Comparison of ENCODE assay signal across 11 cellular contexts in the genomic region with DNA sequence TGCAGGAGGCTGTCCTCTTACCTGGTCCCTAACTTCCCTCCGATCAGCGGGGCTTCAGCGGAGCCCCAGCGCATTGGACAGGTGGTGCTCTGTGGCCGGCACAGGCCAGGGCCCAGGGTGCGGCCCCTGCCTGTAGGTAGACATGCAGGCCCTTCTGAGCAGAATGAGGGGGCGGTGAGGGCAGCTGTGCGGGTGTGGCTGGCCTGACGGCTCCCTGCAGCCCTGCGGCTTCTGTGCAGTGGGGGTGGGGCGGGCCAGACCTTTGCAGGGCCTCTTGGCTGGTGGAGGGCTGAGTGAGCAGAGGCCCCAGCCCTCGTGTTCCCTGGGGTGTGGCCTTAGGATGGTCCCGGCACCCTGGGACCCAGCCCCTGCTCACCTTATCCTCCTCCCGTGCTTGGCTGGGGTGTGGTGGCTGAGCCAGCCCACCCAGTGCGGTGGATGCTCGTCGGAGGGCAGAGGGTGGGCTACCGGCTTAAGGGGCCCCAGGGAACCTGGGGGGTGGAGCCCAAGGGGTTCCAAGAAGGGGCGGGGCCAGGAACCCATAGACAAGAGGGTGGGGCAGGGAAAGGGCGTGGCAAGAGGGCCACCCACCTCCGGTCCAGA. TPM values are rescaled to one million over a fixed set of nuclear protein-coding genes. Genes with fewer than 3 reads are reported as not detected.
DNase-seq lines count a peak whose midpoint lies in the region; ATAC-seq and TF ChIP-seq lines count a peak whose summit lies in the region.
"Had no signal": no experiment of that assay in that cellular context is flagged by ENCODE, and none has a peak within 500 bp of the region (broad histone marks: within the 10 kb centered on the region; RNA-seq: fewer than 3 reads in every experiment).

No MANE protein-coding gene starts in this region.

- no peak overlapping the region for H3K4me2 ChIP-seq in neuronal stem cell (ENCODE audit: insufficient read depth, low read length, poor library complexity, severe bottlenecking)

- H3K27ac ChIP-seq in dorsolateral prefrontal cortex (peak overlapping the region in 54 of 59 donors; percentile 35 to 99 (median 81)), neuronal stem cell (replicated peaks; ENCODE audit: low read length) (no peak overlapping the region)
- no peak overlapping the region for H3K27ac ChIP-seq in CD8-positive, alpha-beta T cell (ENCODE audit: low read depth, low read length)

- H2AK5ac ChIP-seq in neuronal stem cell (ENCODE audit: low read depth, low read length) = peak overlapping the region; percentile 96

- H2AFZ ChIP-seq in neuronal stem cell (ENCODE audit: low read length) = no peak overlapping the region

- no peaks in the 10 kb centered on the region for H3K9me3 ChIP-seq in neuronal stem cell (replicated peaks in 1 of 2; ENCODE audit: control insufficient read depth in 2 of 2, insufficient read depth in 1 of 2, low read depth in 1 of 2, low read length in 2 of 2)
- H3K9me3 ChIP-seq in CD8-positive, alpha-beta T cell (ENCODE audit: low read length) = no peaks in the 10 kb centered on the region

- no peak for TF ChIP-seq POLR2A in NB4 (IDR thresholded peaks at IDR 0.05; ENCODE audit: extremely low read depth, insufficient read length)

- H3K23ac ChIP-seq in neuronal stem cell (ENCODE audit: low read depth, low read length, poor library complexity) = peak overlapping the region; percentile 91

- no peak overlapping the region for H4K8ac ChIP-seq in neuronal stem cell (ENCODE audit: low read depth, low read length)

- H4K91ac ChIP-seq in neuronal stem cell (ENCODE audit: low read depth, low read length, poor library complexity) = no peak overlapping the region

- H3K79me1 ChIP-seq in neuronal stem cell (ENCODE audit: low read depth, low read length) = peaks cover 26% of the 10 kb centered on the region

- peak overlapping the region; percentile 91 for H3K18ac ChIP-seq in neuronal stem cell (ENCODE audit: low read length)

- peak overlapping the region; percentile 48 for H3K4me3 ChIP-seq in NB4 (ENCODE audit: low read depth, low read length)
- H3K4me3 ChIP-seq in dorsolateral prefrontal cortex = peak overlapping the region in 27 of 59 donors; percentile 3 to 93 (median 24)
- no peak overlapping the region for H3K4me3 ChIP-seq in neuronal stem cell (ENCODE audit: low read length in 2 of 2)
- H3K4me3 ChIP-seq in CD8-positive, alpha-beta T cell (ENCODE audit: low read depth, low read length) = no peak overlapping the region

- CTCF ChIA-PET in CD8-positive, alpha-beta T cell (lab: Charles Lee) = no interaction called here

- no peak overlapping the region for H3K27ac Mint-ChIP-seq in CD8-positive, alpha-beta T cell

- intact Hi-C loops in dorsolateral prefrontal cortex (cut with DNase I) = no loop called here
- intact Hi-C loops in CD8-positive, alpha-beta T cell (cut with DNase I, micrococcal nuclease) = loop anchor here in 1 of 2 experiments (5.0 kb wide), 1 partner anchor 817 kb away; no protein-coding TSS in a partner anchor

- H3K4me1 ChIP-seq in neuronal stem cell (ENCODE audit: control insufficient read depth in 2 of 2, insufficient read depth in 1 of 2, low read depth in 1 of 2, low read length in 2 of 2) = peaks cover 19 to 32% of the 10 kb centered on the region in 2 donors
- H3K4me1 ChIP-seq in CD8-positive, alpha-beta T cell (ENCODE audit: insufficient read depth, low read length) = peaks cover 24% of the 10 kb centered on the region

- no CpG with 5 or more reads among the region's 21 CpGs for WGBS in neuronal stem cell (ENCODE audit: extremely low coverage in 2 of 2, insufficient read length in 2 of 2, insufficient replicate concordance in 1 of 2), 2 donors

- H3K36me3 ChIP-seq in neuronal stem cell (replicated peaks in 1 of 2; ENCODE audit: control insufficient read depth in 2 of 2, insufficient read depth in 2 of 2, low read length in 2 of 2) = peaks cover 15 to 56% of the 10 kb centered on the region in 2 donors
- H3K36me3 ChIP-seq in CD8-positive, alpha-beta T cell (ENCODE audit: insufficient read depth, low read length) = no peaks in the 10 kb centered on the region

- peak overlapping the region; percentile 97 for H2BK15ac ChIP-seq in neuronal stem cell (ENCODE audit: low read length)

- POLR2A ChIA-PET in CD8-positive, alpha-beta T cell (lab: Charles Lee) = no interaction called here

- peak overlapping the region; percentile 82 for H2BK120ac ChIP-seq in neuronal stem cell (ENCODE audit: low read depth, low read length)

- H3K4ac ChIP-seq in neuronal stem cell (ENCODE audit: low read length) = peak overlapping the region; percentile 69

- no peaks in the 10 kb centered on the region for H3K27me3 ChIP-seq in dorsolateral prefrontal cortex
- no peaks in the 10 kb centered on the region for H3K27me3 ChIP-seq in neuronal stem cell (ENCODE audit: control insufficient read depth in 3 of 3, insufficient read depth in 3 of 3, low read depth in 1 of 3, low read length in 3 of 3)
- H3K27me3 ChIP-seq in CD8-positive, alpha-beta T cell (ENCODE audit: insufficient read depth, low read length) = peaks cover 19% of the 10 kb centered on the region

- no peak overlapping the region for H3K9ac ChIP-seq in neuronal stem cell (ENCODE audit: low read depth, low read length, poor library complexity)

- H2BK5ac ChIP-seq in neuronal stem cell (ENCODE audit: low read length) = peak overlapping the region; percentile 66

- H3K9me3 Mint-ChIP-seq in CD8-positive, alpha-beta T cell = no peaks in the 10 kb centered on the region

- H3K14ac ChIP-seq in neuronal stem cell (ENCODE audit: low read length) = peak overlapping the region; percentile 89

- no peak for TF ChIP-seq CTCF in NB4 (IDR thresholded peaks at IDR 0.05; ENCODE audit: low read depth, low read length)
- no peak for TF ChIP-seq CTCF in dorsolateral prefrontal cortex (IDR thresholded peaks at IDR 0.05 in 54 of 56, conservative IDR thresholded peaks at IDR 0.05 in 2 of 56; ENCODE audit: low read depth in 1 of 56, partially characterized antibody in 56 of 56)
- TF ChIP-seq CTCF in CD8-positive, alpha-beta T cell (IDR thresholded peaks at IDR 0.05) = no peak

- H3K36me3 Mint-ChIP-seq in CD8-positive, alpha-beta T cell = no peaks in the 10 kb centered on the region

- DNase-seq in GM03348 (ENCODE audit: low spot score) (peak; percentile 53), NB4 (ENCODE audit: low read depth) (peak; percentile 93), dorsolateral prefrontal cortex (no peak), neuronal stem cell (ENCODE audit: low spot score) (no peak), iPS-NIHi7 (ENCODE audit: extremely low spot score) (no peak), T-helper 1 cell (no peak)
- no peak for DNase-seq in CD8-positive, alpha-beta T cell
- DNase-seq: HCEC 1CT, occipital lobe, SW 1271 had no signal

- H3K4me1 Mint-ChIP-seq in CD8-positive, alpha-beta T cell (ENCODE audit: low read depth) = peaks cover 18% of the 10 kb centered on the region

- no peak for ATAC-seq in HG03354 (IDR thresholded peaks at IDR 0.05; ENCODE audit: poor library complexity, severe bottlenecking, unreplicated experiment)
- ATAC-seq in CD8-positive, alpha-beta T cell = no peak

- H2BK12ac ChIP-seq in neuronal stem cell (ENCODE audit: low read length) = peak overlapping the region; percentile 16

- H3K27me3 Mint-ChIP-seq in CD8-positive, alpha-beta T cell (ENCODE audit: low read depth) = peaks cover 19% of the 10 kb centered on the region

- no peak overlapping the region for H3K4me3 Mint-ChIP-seq in CD8-positive, alpha-beta T cell

RNA-seq across cellular contexts. Expression of a gene that starts 6.3 kb away (rescaled TPM):
- total RNA-seq in dorsolateral prefrontal cortex = 100 to 1,000 TPM in 118 of 120 experiments, 10 to 100 TPM in 2; 87.7 to 275 (median 145) TPM
- polyA plus RNA-seq in neuronal stem cell (2013, experiment 1 of 2) = 203 TPM
- 202 TPM for polyA plus RNA-seq in neuronal stem cell (2013, experiment 2 of 2)
- 1 to 10 TPM; 7.5 to 8.0 TPM for total RNA-seq in CD8-positive, alpha-beta T cell

Comparison
In these comparisons a context has a peak if more than half of its experiments do, and no peak if none do; other contexts are left out.
1. DNase-seq: peak in GM03348 (single experiment) and NB4 (single experiment); none in dorsolateral prefrontal cortex (0 of 10), neuronal stem cell (single experiment), iPS-NIHi7 (single experiment), T-helper 1 cell (0 of 5) and CD8-positive, alpha-beta T cell (0 of 7).
2. H3K27ac ChIP-seq: peak in dorsolateral prefrontal cortex (54 of 59); none in neuronal stem cell (single experiment) and CD8-positive, alpha-beta T cell (single experiment).
3. RNA of a gene that starts 6.3 kb away (total RNA-seq): 87.7 to 275 TPM in dorsolateral prefrontal cortex; 7.5 to 8.0 TPM in CD8-positive, alpha-beta T cell; every median in the first group is over 4 times any median in the second.